1 cellular context compared by ENCODE assay signal in the genomic region with DNA sequence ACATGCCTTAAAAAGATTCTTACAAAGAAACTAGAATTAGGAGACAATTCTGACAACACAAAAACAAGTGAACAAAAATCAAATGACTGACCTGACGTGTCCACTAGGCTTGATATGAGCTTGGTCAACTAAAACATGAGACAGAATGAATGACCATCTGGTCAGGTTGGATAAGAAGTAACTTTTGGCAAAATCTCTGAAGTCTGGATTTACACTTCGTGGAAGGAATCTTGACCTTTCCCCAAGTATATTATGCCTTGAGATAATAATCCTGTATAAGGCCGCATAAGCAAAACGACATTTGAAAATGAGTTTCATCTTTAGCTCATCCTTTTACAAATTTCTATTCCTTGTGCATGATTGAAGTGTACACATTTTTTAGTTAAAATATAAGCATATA.
TF ChIP-seq lines count a peak whose summit lies in the region.

No MANE protein-coding gene starts in this region.

TF ChIP-seq in K562, 482 proteins besides CTCF, POLR2A, EP300 and RAD21 (continued from another document):
- TF ChIP-seq, protein P1, sequence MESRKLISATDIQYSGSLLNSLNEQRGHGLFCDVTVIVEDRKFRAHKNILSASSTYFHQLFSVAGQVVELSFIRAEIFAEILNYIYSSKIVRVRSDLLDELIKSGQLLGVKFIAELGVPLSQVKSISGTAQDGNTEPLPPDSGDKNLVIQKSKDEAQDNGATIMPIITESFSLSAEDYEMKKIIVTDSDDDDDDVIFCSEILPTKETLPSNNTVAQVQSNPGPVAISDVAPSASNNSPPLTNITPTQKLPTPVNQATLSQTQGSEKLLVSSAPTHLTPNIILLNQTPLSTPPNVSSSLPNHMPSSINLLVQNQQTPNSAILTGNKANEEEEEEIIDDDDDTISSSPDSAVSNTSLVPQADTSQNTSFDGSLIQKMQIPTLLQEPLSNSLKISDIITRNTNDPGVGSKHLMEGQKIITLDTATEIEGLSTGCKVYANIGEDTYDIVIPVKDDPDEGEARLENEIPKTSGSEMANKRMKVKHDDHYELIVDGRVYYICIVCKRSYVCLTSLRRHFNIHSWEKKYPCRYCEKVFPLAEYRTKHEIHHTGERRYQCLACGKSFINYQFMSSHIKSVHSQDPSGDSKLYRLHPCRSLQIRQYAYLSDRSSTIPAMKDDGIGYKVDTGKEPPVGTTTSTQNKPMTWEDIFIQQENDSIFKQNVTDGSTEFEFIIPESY (CRISPR knock-in tag; IDR thresholded peaks at IDR 0.05), result no peak
- TF ChIP-seq HMG20B (CRISPR knock-in tag; IDR thresholded peaks at IDR 0.05) (no peak), MTA2 (IDR thresholded peaks at IDR 0.05; ENCODE audit: low read depth) (peak; percentile 54), NFIC (IDR thresholded peaks at IDR 0.05) (0 out of 2 replicates have a peak, but pooled peaks have one; percentile 24), VEZF1 (CRISPR knock-in tag; IDR thresholded peaks at IDR 0.05) (no peak), RCOR1 (IDR thresholded peaks at IDR 0.05; ENCODE audit: borderline replicate concordance in 1 of 2, low read depth in 2 of 2, low read length in 2 of 2) (peak; percentile 72 to 94; a peak in 3 of 4 replicates), XRCC3 (IDR thresholded peaks at IDR 0.05) (no peak), KLF13 (tag; IDR thresholded peaks at IDR 0.05; ENCODE audit: borderline replicate concordance, low read depth) (no peak), CXXC5 (CRISPR knock-in tag; IDR thresholded peaks at IDR 0.05) (peak; percentile 16; the same call in 1 of the 2 replicates), ZNF766 (CRISPR knock-in tag; conservative IDR thresholded peaks at IDR 0.05) (no peak), POLR2H (tag; IDR thresholded peaks at IDR 0.05; ENCODE audit: low read depth) (no peak), KDM1A (IDR thresholded peaks at IDR 0.05) (peak; percentile 96 to 98), HMGXB4 (CRISPR knock-in tag; IDR thresholded peaks at IDR 0.05) (no peak), MEF2D (tag; conservative IDR thresholded peaks at IDR 0.05; ENCODE audit: low read depth) (no peak), ZNF695 (CRISPR knock-in tag; IDR thresholded peaks at IDR 0.05) (no peak), PML (IDR thresholded peaks at IDR 0.05; ENCODE audit: low read length) (peak; percentile 19; the same call in 1 of the 2 replicates), MXD1 (CRISPR knock-in tag; IDR thresholded peaks at IDR 0.05; ENCODE audit: borderline replicate concordance, poor library complexity, severe bottlenecking) (no peak), SRSF1 (IDR thresholded peaks at IDR 0.05; ENCODE audit: low read depth, low read length) (no peak), ZNF696 (CRISPR knock-in tag; conservative IDR thresholded peaks at IDR 0.05) (no peak), MEIS2 (IDR thresholded peaks at IDR 0.05; ENCODE audit: partially characterized antibody) (peak; percentile 67), CBFA2T2 (conservative IDR thresholded peaks at IDR 0.05) (peak; percentile 64), TBP (optimal IDR thresholded peaks at IDR 0.05; ENCODE audit: low read depth, low read length) (no peak), ZNF785 (CRISPR knock-in tag; IDR thresholded peaks at IDR 0.05) (no peak)
- TF ChIP-seq, protein P2, sequence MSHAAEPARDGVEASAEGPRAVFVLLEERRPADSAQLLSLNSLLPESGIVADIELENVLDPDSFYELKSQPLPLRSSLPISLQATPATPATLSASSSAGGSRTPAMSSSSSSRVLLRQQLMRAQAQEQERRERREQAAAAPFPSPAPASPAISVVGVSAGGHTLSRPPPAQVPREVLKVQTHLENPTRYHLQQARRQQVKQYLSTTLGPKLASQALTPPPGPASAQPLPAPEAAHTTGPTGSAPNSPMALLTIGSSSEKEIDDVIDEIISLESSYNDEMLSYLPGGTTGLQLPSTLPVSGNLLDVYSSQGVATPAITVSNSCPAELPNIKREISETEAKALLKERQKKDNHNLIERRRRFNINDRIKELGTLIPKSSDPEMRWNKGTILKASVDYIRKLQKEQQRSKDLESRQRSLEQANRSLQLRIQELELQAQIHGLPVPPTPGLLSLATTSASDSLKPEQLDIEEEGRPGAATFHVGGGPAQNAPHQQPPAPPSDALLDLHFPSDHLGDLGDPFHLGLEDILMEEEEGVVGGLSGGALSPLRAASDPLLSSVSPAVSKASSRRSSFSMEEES (CRISPR knock-in tag; IDR thresholded peaks at IDR 0.05), result no peak
- TF ChIP-seq, protein P3, sequence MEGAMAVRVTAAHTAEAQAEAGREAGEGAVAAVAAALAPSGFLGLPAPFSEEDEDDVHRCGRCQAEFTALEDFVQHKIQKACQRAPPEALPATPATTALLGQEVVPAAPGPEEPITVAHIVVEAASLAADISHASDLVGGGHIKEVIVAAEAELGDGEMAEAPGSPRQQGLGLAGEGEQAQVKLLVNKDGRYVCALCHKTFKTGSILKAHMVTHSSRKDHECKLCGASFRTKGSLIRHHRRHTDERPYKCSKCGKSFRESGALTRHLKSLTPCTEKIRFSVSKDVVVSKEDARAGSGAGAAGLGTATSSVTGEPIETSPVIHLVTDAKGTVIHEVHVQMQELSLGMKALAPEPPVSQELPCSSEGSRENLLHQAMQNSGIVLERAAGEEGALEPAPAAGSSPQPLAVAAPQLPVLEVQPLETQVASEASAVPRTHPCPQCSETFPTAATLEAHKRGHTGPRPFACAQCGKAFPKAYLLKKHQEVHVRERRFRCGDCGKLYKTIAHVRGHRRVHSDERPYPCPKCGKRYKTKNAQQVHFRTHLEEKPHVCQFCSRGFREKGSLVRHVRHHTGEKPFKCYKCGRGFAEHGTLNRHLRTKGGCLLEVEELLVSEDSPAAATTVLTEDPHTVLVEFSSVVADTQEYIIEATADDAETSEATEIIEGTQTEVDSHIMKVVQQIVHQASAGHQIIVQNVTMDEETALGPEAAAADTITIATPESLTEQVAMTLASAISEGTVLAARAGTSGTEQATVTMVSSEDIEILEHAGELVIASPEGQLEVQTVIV (CRISPR knock-in tag; IDR thresholded peaks at IDR 0.05; ENCODE audit: borderline replicate concordance), result no peak
